Comparison of ENCODE assay signal across 9 cellular contexts in genomic region chr12:109544955-109545531, GRCh38. TPM values are rescaled to one million over a fixed set of nuclear protein-coding genes. Genes with fewer than 3 reads are reported as not detected.
DNase-seq lines count a peak whose midpoint lies in the region; ATAC-seq, FAIRE-seq and TF ChIP-seq lines count a peak whose summit lies in the region.
"Had no signal": no experiment of that assay in that cellular context is flagged by ENCODE, and none has a peak within 500 bp of the region (broad histone marks: within the 10 kb centered on the region; RNA-seq: fewer than 3 reads in every experiment).

No MANE protein-coding gene starts in this region.

- H3K36me3 Mint-ChIP-seq in activated naive CD8-positive, alpha-beta T cell treated with anti-CD3 and anti-CD28 coated beads, Interleukin-2, amount 10 ng/mL, durations not matched to agents 7 days and 5 days, result no peaks in the 10 kb centered on the region
- H3K36me3 Mint-ChIP-seq in activated naive CD8-positive, alpha-beta T cell treated with anti-CD3 and anti-CD28 coated beads, Interleukin-2, amount 50 U/mL, for 24 hours (ENCODE audit: low read depth), result no peaks in the 10 kb centered on the region

- DNase-seq in activated naive CD8-positive, alpha-beta T cell treated with anti-CD3 and anti-CD28 coated beads, Interleukin-2, amount 10 ng/mL, durations not matched to agents 7 days and 5 days, result no peak
- DNase-seq in activated naive CD8-positive, alpha-beta T cell treated with anti-CD3 and anti-CD28 coated beads, Interleukin-2, amount 50 U/mL, for 24 hours, result no peak
- DNase-seq in SK-N-SH (peak; percentile 57), fibroblast of peridontal ligament (ENCODE audit: extremely low read depth) (peak; percentile 29), stromal cell of bone marrow (ENCODE audit: low read depth) (peak; percentile 16), kidney (no peak), medulla oblongata (ENCODE audit: extremely low spot score) (no peak), GM13977 (ENCODE audit: low spot score) (no peak)
- DNase-seq: activated CD4-positive, alpha-beta T cell treated with anti-CD3 and anti-CD28 coated beads, Interleukin-2, amount 50 U/mL, for 4 hours had no signal

- WGBS in SK-N-SH (ENCODE audit: low lambda C conversion rate), result 57% methylated on average over 6 of the region's 7 CpGs

- TF ChIP-seq EP300 in SK-N-SH (IDR thresholded peaks at IDR 0.05; ENCODE audit: borderline replicate concordance in 1 of 2, low read depth in 1 of 2, low read length in 1 of 2), result no peak

- peak; percentile 56 for ATAC-seq in activated naive CD8-positive, alpha-beta T cell treated with anti-CD3 and anti-CD28 coated beads, Interleukin-2, amount 10 ng/mL, durations not matched to agents 7 days and 5 days (ENCODE audit: low read depth)
- ATAC-seq in activated naive CD8-positive, alpha-beta T cell treated with anti-CD3 and anti-CD28 coated beads, Interleukin-2, amount 50 U/mL, for 24 hours, result no peak

- peaks cover 18% of the 10 kb centered on the region for H3K27me3 Mint-ChIP-seq in activated naive CD8-positive, alpha-beta T cell treated with anti-CD3 and anti-CD28 coated beads, Interleukin-2, amount 10 ng/mL, durations not matched to agents 7 days and 5 days
- H3K27me3 Mint-ChIP-seq in activated naive CD8-positive, alpha-beta T cell treated with anti-CD3 and anti-CD28 coated beads, Interleukin-2, amount 50 U/mL, for 24 hours, result peaks cover 15% of the 10 kb centered on the region

- H3K36me3 ChIP-seq in SK-N-SH (replicated peaks in 1 of 2; ENCODE audit: control insufficient read depth in 1 of 2, insufficient read depth in 2 of 2, low read length in 1 of 2) (no peaks in the 10 kb centered on the region), kidney (ENCODE audit: control insufficient read depth in 1 of 2, insufficient read depth in 2 of 2, low read length in 2 of 2) (no peaks in the 10 kb centered on the region)

- H3K9me3 ChIP-seq in SK-N-SH (no peaks in the 10 kb centered on the region), kidney (ENCODE audit: control insufficient read depth in 1 of 2, low read length in 2 of 2) (no peaks in the 10 kb centered on the region)

- H3K9me2 ChIP-seq in SK-N-SH, result no peaks in the 10 kb centered on the region

- H3K27ac Mint-ChIP-seq in activated naive CD8-positive, alpha-beta T cell treated with anti-CD3 and anti-CD28 coated beads, Interleukin-2, amount 10 ng/mL, durations not matched to agents 7 days and 5 days, result no peak overlapping the region
- H3K27ac Mint-ChIP-seq in activated naive CD8-positive, alpha-beta T cell treated with anti-CD3 and anti-CD28 coated beads, Interleukin-2, amount 50 U/mL, for 24 hours, result no peak overlapping the region

- H3K4me3 Mint-ChIP-seq in activated naive CD8-positive, alpha-beta T cell treated with anti-CD3 and anti-CD28 coated beads, Interleukin-2, amount 10 ng/mL, durations not matched to agents 7 days and 5 days, result no peak overlapping the region
- H3K4me3 Mint-ChIP-seq in activated naive CD8-positive, alpha-beta T cell treated with anti-CD3 and anti-CD28 coated beads, Interleukin-2, amount 50 U/mL, for 24 hours, result no peak overlapping the region

- H3K9ac ChIP-seq in SK-N-SH (no peak overlapping the region), kidney (ENCODE audit: low read length in 2 of 2) (no peak overlapping the region)

- no peak overlapping the region; the same call in 1 of the 2 replicates for H2AFZ ChIP-seq in SK-N-SH (ENCODE audit: low read depth)

- H3F3A ChIP-seq in SK-N-SH (replicated peaks; ENCODE audit: insufficient read depth), result no peaks in the 10 kb centered on the region

- no peak overlapping the region for H3K4me2 ChIP-seq in SK-N-SH

- H3K4me1 Mint-ChIP-seq in activated naive CD8-positive, alpha-beta T cell treated with anti-CD3 and anti-CD28 coated beads, Interleukin-2, amount 10 ng/mL, durations not matched to agents 7 days and 5 days, result peaks cover 8% of the 10 kb centered on the region
- peaks cover 3% of the 10 kb centered on the region for H3K4me1 Mint-ChIP-seq in activated naive CD8-positive, alpha-beta T cell treated with anti-CD3 and anti-CD28 coated beads, Interleukin-2, amount 50 U/mL, for 24 hours

- H3K4me1 ChIP-seq in SK-N-SH (ENCODE audit: control insufficient read depth in 1 of 2, insufficient read depth in 2 of 2, low read depth in 1 of 2, low read length in 1 of 2) (peaks cover 0 to 54% of the 10 kb centered on the region in 2 experiments; a peak in 2 of 4 replicates), kidney (ENCODE audit: control insufficient read depth in 1 of 2, insufficient read depth in 1 of 2, low read depth in 1 of 2, low read length in 2 of 2) (peaks cover 3 to 5% of the 10 kb centered on the region in 2 donors)

- no peaks in the 10 kb centered on the region for H3K79me2 ChIP-seq in SK-N-SH (ENCODE audit: insufficient read depth)

- intact Hi-C loops in kidney (cut with DNase I), result no loop called here

- H3K4me3 ChIP-seq in SK-N-SH (ENCODE audit: low read depth in 2 of 2, low read length in 1 of 2) (no peak overlapping the region), kidney (ENCODE audit: low read length in 2 of 2) (no peak overlapping the region)

- no peak for FAIRE-seq in kidney (lab: Jason Lieb, UNC)

- TF ChIP-seq CTCF in SK-N-SH (IDR thresholded peaks at IDR 0.05) (no peak), kidney (IDR thresholded peaks at IDR 0.05; ENCODE audit: borderline replicate concordance, extremely low read depth, insufficient read depth) (no peak), GM13977 (IDR thresholded peaks at IDR 0.05; ENCODE audit: extremely low read depth, insufficient read depth, missing control alignments) (no peak)

- CTCF ChIA-PET in SK-N-SH (lab: Yijun Ruan, JAX), result interaction anchor here (0.8 to 5.7 kb wide), 5 partner anchors 9 to 26 kb away, joined by 3 to 23 read pairs (median 3); no protein-coding TSS in a partner anchor

- POLR2A ChIA-PET in activated naive CD8-positive, alpha-beta T cell treated with anti-CD3 and anti-CD28 coated beads, Interleukin-2, amount 10 ng/mL, durations not matched to agents 7 days and 5 days (lab: Charles Lee), result no interaction called here
- POLR2A ChIA-PET in SK-N-SH (lab: Yijun Ruan, JAX), result interaction anchor here (1.7 kb wide), 1 partner anchor 13 kb away, joined by 4 read pairs; no protein-coding TSS in a partner anchor

- no peak for TF ChIP-seq RAD21 in SK-N-SH (IDR thresholded peaks at IDR 0.05; ENCODE audit: low read length)

- no peaks in the 10 kb centered on the region for H3K9me3 Mint-ChIP-seq in activated naive CD8-positive, alpha-beta T cell treated with anti-CD3 and anti-CD28 coated beads, Interleukin-2, amount 10 ng/mL, durations not matched to agents 7 days and 5 days
- H3K9me3 Mint-ChIP-seq in activated naive CD8-positive, alpha-beta T cell treated with anti-CD3 and anti-CD28 coated beads, Interleukin-2, amount 50 U/mL, for 24 hours, result no peaks in the 10 kb centered on the region

- no peaks in the 10 kb centered on the region for H3K27me3 ChIP-seq in SK-N-SH (ENCODE audit: insufficient read depth)

- in situ Hi-C loops in GM13977 (cut with MboI; ENCODE audit: low pct_unique_long_range_greater_than_20kb, low sequenced_read_pairs, unreplicated experiment), result no loop called here

- H3K27ac ChIP-seq in SK-N-SH (ENCODE audit: low read depth in 2 of 2, low read length in 1 of 2) (peak overlapping the region in 1 of 2 experiments; percentile 62; a peak in 1 of 4 replicates), kidney (ENCODE audit: low read depth in 2 of 2, low read length in 2 of 2) (no peak overlapping the region)

- no peaks in the 10 kb centered on the region for H4K20me1 ChIP-seq in SK-N-SH (ENCODE audit: insufficient read depth)

TF ChIP-seq in SK-N-SH, 30 proteins besides CTCF, POLR2A, EP300 and RAD21 (continues in another document):
- no peak for TF ChIP-seq FOSL2 (IDR thresholded peaks at IDR 0.05; ENCODE audit: borderline replicate concordance, low read depth)
- TF ChIP-seq FOXJ3 (CRISPR knock-in tag; IDR thresholded peaks at IDR 0.05), result no peak
- TF ChIP-seq YY1 (IDR thresholded peaks at IDR 0.05; ENCODE audit: low read depth), result no peak
- TF ChIP-seq SIN3A (IDR thresholded peaks at IDR 0.05; ENCODE audit: borderline replicate concordance, low read depth, low read length), result no peak
- TF ChIP-seq FOXM1 (IDR thresholded peaks at IDR 0.05; ENCODE audit: low read depth), result no peak
- no peak for TF ChIP-seq JUND (IDR thresholded peaks at IDR 0.05)
- no peak for TF ChIP-seq IRF3 (IDR thresholded peaks at IDR 0.05; ENCODE audit: low read depth, low read length)

RNA-seq across cellular contexts. Expression of gene MMAB, which starts 28.3 kb away (rescaled TPM):
- 10 to 100 TPM; 31.8 to 32.4 TPM for total RNA-seq in activated naive CD8-positive, alpha-beta T cell treated with anti-CD3 and anti-CD28 coated beads, Interleukin-2, amount 10 ng/mL, durations not matched to agents 7 days and 5 days
- polyA plus RNA-seq in SK-N-SH (2012; rRNA removed), result 14.8 and 15.9 TPM in 2 replicates
- polyA plus RNA-seq in SK-N-SH (2012; cell fraction: cytosol; rRNA removed), result 11.7 and 14.3 TPM in 2 replicates
- 18.6 and 20.3 TPM in 2 replicates for polyA plus RNA-seq in SK-N-SH (2012; cell fraction: nucleus; rRNA removed)
- 42.9 TPM for total RNA-seq in kidney
- polyA plus RNA-seq in kidney (ENCODE audit: insufficient read depth, low read depth, low replicate concordance), result 96.3 TPM

RNA-seq across cellular contexts. Expression of gene MVK, which starts 28.6 kb away (rescaled TPM):
- total RNA-seq in activated naive CD8-positive, alpha-beta T cell treated with anti-CD3 and anti-CD28 coated beads, Interleukin-2, amount 10 ng/mL, durations not matched to agents 7 days and 5 days, result 10 to 100 TPM; 22.4 to 22.6 TPM
- polyA plus RNA-seq in SK-N-SH (2012; rRNA removed) (6.3 and 7.0 TPM in 2 replicates), kidney (ENCODE audit: insufficient read depth, low read depth, low replicate concordance) (48.1 TPM)
- polyA plus RNA-seq in SK-N-SH (2012; cell fraction: cytosol; rRNA removed), result 2.8 and 5.3 TPM in 2 replicates
- polyA plus RNA-seq in SK-N-SH (2012; cell fraction: nucleus; rRNA removed), result 9.3 and 10.3 TPM in 2 replicates
- total RNA-seq in kidney, result 40.0 TPM

Comparison
In these comparisons a context has a peak if more than half of its experiments do, and no peak if none do; other contexts are left out.
1. DNase-seq: peak in SK-N-SH (single experiment), fibroblast of peridontal ligament (single experiment) and stromal cell of bone marrow (single experiment); none in activated naive CD8-positive, alpha-beta T cell treated with anti-CD3 and anti-CD28 coated beads, Interleukin-2, amount 10 ng/mL, durations not matched to agents 7 days and 5 days (single experiment), activated naive CD8-positive, alpha-beta T cell treated with anti-CD3 and anti-CD28 coated beads, Interleukin-2, amount 50 U/mL, for 24 hours (single experiment), kidney (single experiment), medulla oblongata (single experiment) and GM13977 (single experiment).